27 cellular contexts compared by ENCODE assay signal in genomic region chr10:109191341-109191740, GRCh38.
"Had no signal": no experiment of that assay in that cellular context is flagged by ENCODE, and none has a peak within 500 bp of the region (broad histone marks: within the 10 kb centered on the region; RNA-seq: fewer than 3 reads in every experiment).

No MANE protein-coding gene starts in this region.

- H3K27me3 ChIP-seq: left lung, pancreas, suprapubic skin, tibial artery, upper lobe of right lung had no signal

- H3K9me3 ChIP-seq: pancreas, prostate gland, upper lobe of right lung had no signal

- H3K4me1 ChIP-seq: left lung, lower lobe of right lung, pancreas, prostate gland, suprapubic skin, tibial artery, upper lobe of right lung had no signal

- H3K4me3 ChIP-seq: left lung, lower lobe of right lung, pancreas, prostate gland, skin epidermis, suprapubic skin, thoracic aorta, tibial artery, upper lobe of right lung had no signal

- H3K27ac ChIP-seq: left lung, lower lobe of right lung, pancreas, prostate gland, skin epidermis, suprapubic skin, thoracic aorta, tibial artery, upper lobe of right lung had no signal

- ATAC-seq: left colon; left lung; lower lobe of right lung; naive thymus-derived CD8-positive, alpha-beta T cell; pancreas; right cardiac atrium; sciatic nerve; upper lobe of right lung had no signal

- DNase-seq: hypothalamus; immature natural killer cell; kidney; left colon; left lung; lower lobe of right lung; mammary epithelial cell; mesenchymal stem cell; naive thymus-derived CD8-positive, alpha-beta T cell; nucleus accumbens; pancreas; posterior cingulate gyrus; retina; right cardiac atrium; stimulated activated CD4-positive, alpha-beta T cell treated with anti-CD3 and anti-CD28 coated beads, Interleukin-12 subunit alpha, Interleukin-12 subunit beta, amount 100 ng/mL, for 4 hours; stimulated activated CD4-positive, alpha-beta T cell treated with anti-CD3 and anti-CD28 coated beads, Interleukin-15, amount 100 ng/mL, for 24 hours; stimulated activated CD4-positive, alpha-beta T cell treated with anti-CD3 and anti-CD28 coated beads, Interleukin-2, amount 100 ng/mL, for 24 hours; stimulated activated CD4-positive, alpha-beta T cell treated with anti-CD3 and anti-CD28 coated beads, Interleukin-4, amount 100 ng/mL, for 1 hour; stimulated activated naive CD4-positive, alpha-beta T cell; tibial artery; trophoblast cell; upper lobe of right lung had no signal

- H3K36me3 ChIP-seq: left lung, lower lobe of right lung, pancreas, prostate gland, suprapubic skin, thoracic aorta, tibial artery, upper lobe of right lung had no signal
